Comparison of ENCODE assay signal across 8 cellular contexts in the genomic region with DNA sequence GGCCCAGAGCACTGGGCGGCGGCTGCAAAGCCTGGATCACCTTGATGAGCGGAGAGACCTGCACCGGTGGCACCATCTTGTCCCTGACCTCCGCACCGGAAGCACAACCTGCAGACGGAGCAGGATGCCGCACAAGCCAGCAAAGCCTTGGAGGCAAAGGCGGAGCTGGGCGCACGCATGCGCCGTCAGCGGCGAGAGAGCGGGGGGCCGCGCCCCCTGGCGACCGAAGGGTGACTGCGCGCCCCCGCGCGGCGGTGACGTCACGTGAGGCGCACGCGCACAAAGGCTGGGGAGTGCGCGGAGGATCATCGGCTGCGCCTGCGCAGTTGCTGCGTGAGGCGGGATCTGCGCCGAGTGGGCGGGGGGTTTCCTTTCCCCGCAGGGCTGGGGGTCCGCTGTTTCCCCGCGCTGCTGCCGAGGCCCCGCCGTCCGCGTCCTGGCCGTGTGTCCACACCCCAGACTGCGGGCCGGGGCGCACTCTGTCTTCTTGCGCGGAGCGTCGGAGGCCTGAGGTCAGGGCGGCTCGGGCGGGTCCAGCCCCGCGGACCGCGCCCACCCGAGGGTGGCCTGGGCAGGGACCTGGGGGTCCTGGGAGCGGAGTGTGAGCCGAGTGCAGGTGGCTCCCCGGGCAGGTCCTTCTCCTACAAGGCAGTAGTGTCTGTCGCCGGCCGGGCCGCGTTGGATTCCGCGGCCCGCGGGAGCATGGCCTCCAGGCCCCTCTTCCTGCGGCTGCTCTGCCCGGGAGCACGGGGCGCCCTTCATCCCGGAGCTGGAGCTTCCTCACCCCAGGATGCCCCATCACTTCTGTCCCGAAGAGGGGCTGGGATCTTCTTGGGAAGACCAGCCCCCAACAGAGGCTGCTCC. TPM values are rescaled to one million over a fixed set of nuclear protein-coding genes. Genes with fewer than 3 reads are reported as not detected.
A peak's percentile ranks its signal among the peaks of the same experiment; 100 is the strongest.
DNase-seq lines count a peak whose midpoint lies in the region; ATAC-seq and TF ChIP-seq lines count a peak whose summit lies in the region.

A gene with protein sequence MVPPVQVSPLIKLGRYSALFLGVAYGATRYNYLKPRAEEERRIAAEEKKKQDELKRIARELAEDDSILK (minus strand): TSS at position 105 of the 864 bp plus-strand sequence. CDS start 29 bp downstream, at position 76.
A gene with protein sequence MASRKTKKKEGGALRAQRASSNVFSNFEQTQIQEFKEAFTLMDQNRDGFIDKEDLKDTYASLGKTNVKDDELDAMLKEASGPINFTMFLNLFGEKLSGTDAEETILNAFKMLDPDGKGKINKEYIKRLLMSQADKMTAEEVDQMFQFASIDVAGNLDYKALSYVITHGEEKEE (plus strand): TSS at position 371 of the 864 bp plus-strand sequence. CDS start 3,485 bp downstream, outside the sequence.

- H3K4me1 ChIP-seq in DND-41 (ENCODE audit: insufficient read depth, low read length) (peaks cover 29% of the 10 kb centered on the region), KMS-11 (ENCODE audit: low read depth, poor library complexity, severe bottlenecking) (peaks cover 3% of the 10 kb centered on the region), Panc1 (ENCODE audit: control insufficient read depth, insufficient read depth, low read length) (peaks cover 8% of the 10 kb centered on the region), esophagus squamous epithelium (peaks cover 23 to 66% (median 24%) of the 10 kb centered on the region in 3 donors)

- CTCF ChIA-PET in Panc1 (lab: Charles Lee), result interaction anchor here (0.6 to 0.9 kb wide), 3 partner anchors 9 to 72 kb away, joined by 3 to 5 read pairs (median 3); no protein-coding TSS in a partner anchor

- H3K79me2 ChIP-seq in DND-41 (ENCODE audit: insufficient read depth, low read length) (peaks cover 30% of the 10 kb centered on the region), KMS-11 (ENCODE audit: insufficient read depth, low read depth) (no peaks in the 10 kb centered on the region)

- H3K27me3 ChIP-seq in DND-41 (ENCODE audit: insufficient read depth, low read length, poor library complexity), result no peaks in the 10 kb centered on the region
- H3K27me3 ChIP-seq in KMS-11 (ENCODE audit: insufficient read depth, low read depth), result no peaks in the 10 kb centered on the region
- H3K27me3 ChIP-seq in Panc1 (ENCODE audit: control insufficient read depth, insufficient read depth, low read length), result no peaks in the 10 kb centered on the region
- no peaks in the 10 kb centered on the region for H3K27me3 ChIP-seq in esophagus squamous epithelium

- DNase-seq in DND-41 (peak; percentile 97), Panc1 (ENCODE audit: low read depth, low spot score) (peak; percentile 83), esophagus squamous epithelium (lab: John Stamatoyannopoulos, UW) (peak; percentile 89), myocyte (ENCODE audit: low read depth) (peak; percentile 96)
- DNase-seq in activated T-cell treated with anti-CD3 and anti-CD28 coated beads, Interleukin-2, amount 50 U/mL, for 48 hours, result peak; percentile 98 to 99
- DNase-seq in stimulated activated CD8-positive, alpha-beta memory T cell treated with anti-CD3 and anti-CD28 coated beads, Interleukin-7, amount 100 ng/mL, for 48 hours (ENCODE audit: extremely low read depth in 1 of 2, low read depth in 1 of 2), result peak; percentile 95 to 97

- ATAC-seq in DND-41 (ENCODE audit: insufficient read depth, low read depth) (peak; percentile 90), GM21737 (IDR thresholded peaks at IDR 0.05; ENCODE audit: unreplicated experiment) (peak; percentile 78), Panc1 (peak; percentile 92)

- H3K36me3 ChIP-seq in DND-41 (ENCODE audit: insufficient read depth, low read length) (peaks cover 32% of the 10 kb centered on the region), KMS-11 (ENCODE audit: insufficient read depth) (no peaks in the 10 kb centered on the region), Panc1 (ENCODE audit: control insufficient read depth, insufficient read depth, low read length) (peaks cover 10% of the 10 kb centered on the region), esophagus squamous epithelium (peaks cover 7 to 26% (median 19%) of the 10 kb centered on the region in 3 donors)

- peak within 1 kb of the TSS; percentile 88 to 98 for H3K4me3 ChIP-seq in DND-41 (ENCODE audit: low read depth in 1 of 2, low read length in 2 of 2)
- H3K4me3 ChIP-seq in KMS-11 (IDR thresholded peaks at IDR 0.05; ENCODE audit: insufficient read depth, low read depth, low read length), result no peak within 1 kb of the TSS
- H3K4me3 ChIP-seq in Panc1 (ENCODE audit: low read depth in 2 of 2, low read length in 2 of 2), result peak within 1 kb of the TSS; percentile 80 to 84
- peak within 1 kb of the TSS; percentile 75 to 100 (median 83) for H3K4me3 ChIP-seq in esophagus squamous epithelium

- peak in 3 of 4 donors; percentile 63 to 95 (median 79) for TF ChIP-seq POLR2A in esophagus squamous epithelium (IDR thresholded peaks at IDR 0.05)

- H2AFZ ChIP-seq in DND-41 (ENCODE audit: low read depth, low read length) (peak within 1 kb of the TSS; percentile 84), KMS-11 (ENCODE audit: low read depth) (peak within 1 kb of the TSS; percentile 76)

- WGBS in esophagus squamous epithelium, 2 donors, result 0% methylated on average over 8 to 13 of the region's 84 CpGs

- intact Hi-C loops in Panc1 (cut with micrococcal nuclease; ENCODE audit: unreplicated experiment) (no loop called here), esophagus squamous epithelium (cut with DNase I) (no loop called here)

- TF ChIP-seq CTCF in DND-41 (IDR thresholded peaks at IDR 0.05; ENCODE audit: borderline replicate concordance, extremely low read depth, low read length, poor library complexity, severe bottlenecking) (peak; percentile 99), KMS-11 (conservative IDR thresholded peaks at IDR 0.05; ENCODE audit: low read depth, low read length) (peak; percentile 64), Panc1 (IDR thresholded peaks at IDR 0.05) (peak; percentile 92), esophagus squamous epithelium (IDR thresholded peaks at IDR 0.05) (peak; percentile 75 to 100 (median 96))

- peak within 1 kb of the TSS; percentile 99 for H3K9ac ChIP-seq in DND-41 (ENCODE audit: low read depth, low read length)
- H3K9ac ChIP-seq in KMS-11, result peak within 1 kb of the TSS; percentile 66; the same call in 1 of the 2 replicates

- no TSS peak for BruUV-seq in Panc1 (replicated peaks; lab: Mats Ljungman, UMichigan)

- H3K4me2 ChIP-seq in DND-41 (ENCODE audit: insufficient read depth, low read length) (peak within 1 kb of the TSS; percentile 99), KMS-11 (peak within 1 kb of the TSS; percentile 48; the same call in 1 of the 2 replicates)

- H4K20me1 ChIP-seq in DND-41 (ENCODE audit: insufficient read depth, low read length) (peaks cover 4% of the 10 kb centered on the region; the same call in 1 of the 2 replicates), KMS-11 (ENCODE audit: insufficient read depth) (no peaks in the 10 kb centered on the region)

- H3K27ac ChIP-seq in DND-41 (ENCODE audit: low read length) (peak within 1 kb of the TSS; percentile 95), KMS-11 (peak within 1 kb of the TSS; percentile 55), Panc1 (ENCODE audit: low read length) (peak within 1 kb of the TSS; percentile 87), esophagus squamous epithelium (peak within 1 kb of the TSS; percentile 95 to 99 (median 96))

- POLR2A ChIA-PET in Panc1 (lab: Charles Lee), result interaction anchor here (0.6 kb wide), 1 partner anchor 53 kb away, joined by 3 read pairs; no protein-coding TSS in a partner anchor

- no peaks in the 10 kb centered on the region for H3K9me3 ChIP-seq in DND-41 (ENCODE audit: insufficient read depth, low read length, severe bottlenecking)
- no peaks in the 10 kb centered on the region for H3K9me3 ChIP-seq in Panc1 (ENCODE audit: control insufficient read depth, insufficient read depth, low read depth, low read length)
- no peaks in the 10 kb centered on the region for H3K9me3 ChIP-seq in esophagus squamous epithelium

- in situ Hi-C loops in Panc1 (cut with HindIII; ENCODE audit: low pct_unique_long_range_greater_than_20kb, low sequenced_read_pairs), result no loop called here

RNA-seq across cellular contexts. Expression of the first gene that starts in this region (rescaled TPM):
- total RNA-seq in Panc1 (2021; ENCODE audit: unreplicated experiment), result 257 TPM
- 535 TPM for polyA plus RNA-seq in Panc1 (2012; ENCODE audit: insufficient read length)
- 100 to 1,000 TPM in 2 of 4 donors, 10 to 100 TPM in 2; 74.5 to 126 (median 103) TPM for total RNA-seq in esophagus squamous epithelium
- 69.9 and 197 TPM in 2 replicates for total RNA-seq in myocyte
- 842 TPM for polyA plus RNA-seq in myocyte (2012)

RNA-seq across cellular contexts. Expression of the second gene that starts in this region (rescaled TPM):
- 12.0 TPM for total RNA-seq in Panc1 (2021; ENCODE audit: unreplicated experiment)
- polyA plus RNA-seq in Panc1 (2012; ENCODE audit: insufficient read length), result 14.5 TPM
- 10 to 100 TPM in 2 of 4 donors, 1 to 10 TPM in 2; 7.2 to 19.5 (median 12.8) TPM for total RNA-seq in esophagus squamous epithelium
- total RNA-seq in myocyte, result 510 and 575 TPM in 2 replicates
- 90.4 TPM for polyA plus RNA-seq in myocyte (2012)

Comparison
In these comparisons a context has a peak if more than half of its experiments do, and no peak if none do; other contexts are left out.
1. RNA of the second gene that starts in this region (total RNA-seq): 510 to 575 TPM in myocyte; 7.2 to 19.5 TPM in esophagus squamous epithelium and 12.0 TPM in Panc1 (single experiment); every median in the first group is over 10 times any median in the second.
2. Peak in every context shown above with its lines, with median percentiles within 50 percentile points of each other: ATAC-seq, DNase-seq, H3K27ac ChIP-seq and CTCF ChIP-seq.